ENCODE assay signal across 8 cellular contexts in genomic region chr11:58578136-58578634, GRCh38. TPM values are rescaled to one million over a fixed set of nuclear protein-coding genes. Genes with fewer than 3 reads are reported as not detected.
DNase-seq lines count a peak whose midpoint lies in the region; ATAC-seq and TF ChIP-seq lines count a peak whose summit lies in the region.

No MANE protein-coding gene starts in this region.

- DNase-seq in GDM1 (lab: John Stamatoyannopoulos, UW), result peak; percentile 90
- peak; percentile 96 for DNase-seq in Panc1 (ENCODE audit: low read depth, low spot score)
- peak; percentile 91 for DNase-seq in activated T-helper 1 cell treated with anti-CD3 and anti-CD28 coated beads, Interleukin-12 subunit alpha, Interleukin-12 subunit beta, Interleukin-2, Interleukin-4 antibody, amounts not matched to agents 30 ng/mL and 10 ng/mL and 1 ng/mL, durations not matched to agents 14 hours and 24 hours and 36 hours (ENCODE audit: low spot score)
- peak; percentile 98 for DNase-seq in esophagus muscularis mucosa (ENCODE audit: extremely low spot score)
- DNase-seq in stimulated activated CD8-positive, alpha-beta memory T cell treated with anti-CD3 and anti-CD28 coated beads, Interleukin-4, amount 100 ng/mL, for 48 hours, result peak; percentile 92

- peak overlapping the region; percentile 90 for H3K4me3 Mint-ChIP-seq in activated T-helper 1 cell treated with anti-CD3 and anti-CD28 coated beads, Interleukin-12 subunit alpha, Interleukin-12 subunit beta, Interleukin-2, Interleukin-4 antibody, amounts not matched to agents 30 ng/mL and 10 ng/mL and 1 ng/mL, durations not matched to agents 14 hours and 24 hours and 36 hours

- in situ Hi-C loops in Panc1 (cut with HindIII; ENCODE audit: low pct_unique_long_range_greater_than_20kb, low sequenced_read_pairs), result no loop called here

- CTCF ChIA-PET in Panc1 (lab: Charles Lee), result no interaction called here

- peaks cover 13% of the 10 kb centered on the region for H3K36me3 Mint-ChIP-seq in activated T-helper 1 cell treated with anti-CD3 and anti-CD28 coated beads, Interleukin-12 subunit alpha, Interleukin-12 subunit beta, Interleukin-2, Interleukin-4 antibody, amounts not matched to agents 30 ng/mL and 10 ng/mL and 1 ng/mL, durations not matched to agents 14 hours and 24 hours and 36 hours (ENCODE audit: low read depth)

- POLR2A ChIA-PET in Panc1 (lab: Charles Lee), result interaction anchor here (0.6 kb wide), 1 partner anchor 51 kb away, joined by 4 read pairs; no protein-coding TSS in a partner anchor

- H3K9me3 Mint-ChIP-seq in activated T-helper 1 cell treated with anti-CD3 and anti-CD28 coated beads, Interleukin-12 subunit alpha, Interleukin-12 subunit beta, Interleukin-2, Interleukin-4 antibody, amounts not matched to agents 30 ng/mL and 10 ng/mL and 1 ng/mL, durations not matched to agents 14 hours and 24 hours and 36 hours, result no peaks in the 10 kb centered on the region

- H3K4me3 ChIP-seq in Panc1 (ENCODE audit: low read depth in 2 of 2, low read length in 2 of 2), result peak overlapping the region; percentile 84 to 94
- H3K4me3 ChIP-seq in esophagus muscularis mucosa, result peak overlapping the region; percentile 85 to 98 (median 95)
- peak overlapping the region; percentile 94 for H3K4me3 ChIP-seq in mucosa of stomach (ENCODE audit: low read length)

- peaks cover 43% of the 10 kb centered on the region for H3K4me1 ChIP-seq in Panc1 (ENCODE audit: control insufficient read depth, insufficient read depth, low read length)
- peaks cover 59 to 73% (median 72%) of the 10 kb centered on the region in 4 donors for H3K4me1 ChIP-seq in esophagus muscularis mucosa
- H3K4me1 ChIP-seq in mucosa of stomach (ENCODE audit: control insufficient read depth, insufficient read depth, low read length), result peaks cover 20% of the 10 kb centered on the region

- H3K4me1 Mint-ChIP-seq in activated T-helper 1 cell treated with anti-CD3 and anti-CD28 coated beads, Interleukin-12 subunit alpha, Interleukin-12 subunit beta, Interleukin-2, Interleukin-4 antibody, amounts not matched to agents 30 ng/mL and 10 ng/mL and 1 ng/mL, durations not matched to agents 14 hours and 24 hours and 36 hours (ENCODE audit: low read depth), result peaks cover 77% of the 10 kb centered on the region

- WGBS in esophagus muscularis mucosa, result under 1% methylated on average over 33 of the region's 33 CpGs

- TF ChIP-seq CTCF in Panc1 (IDR thresholded peaks at IDR 0.05) (no peak), esophagus muscularis mucosa (IDR thresholded peaks at IDR 0.05) (no peak)

- intact Hi-C loops in Panc1 (cut with micrococcal nuclease; ENCODE audit: unreplicated experiment) (loop anchor here (10.0 kb wide), 1 partner anchor 97 kb away; no protein-coding TSS in a partner anchor), esophagus muscularis mucosa (cut with DNase I) (no loop called here)
- intact Hi-C loops in activated T-helper 1 cell treated with anti-CD3 and anti-CD28 coated beads, Interleukin-12 subunit alpha, Interleukin-12 subunit beta, Interleukin-2, Interleukin-4 antibody, amounts not matched to agents 30 ng/mL and 10 ng/mL and 1 ng/mL, durations not matched to agents 14 hours and 24 hours and 36 hours (cut with micrococcal nuclease), result loop anchor here (1.0 to 10.0 kb wide), 16 partner anchors 35 to 1279 kb away; partner anchors contain the start of genes CLP1, FAM111A, FAM111B and MED19

- no peaks in the 10 kb centered on the region for H3K9me3 ChIP-seq in KOPT-K1 (ENCODE audit: insufficient read depth, low read length, poor library complexity, severe bottlenecking)
- no peaks in the 10 kb centered on the region for H3K9me3 ChIP-seq in Panc1 (ENCODE audit: control insufficient read depth, insufficient read depth, low read depth, low read length)
- no peaks in the 10 kb centered on the region for H3K9me3 ChIP-seq in esophagus muscularis mucosa
- H3K9me3 ChIP-seq in mucosa of stomach (ENCODE audit: control insufficient read depth, low read length), result no peaks in the 10 kb centered on the region

- TF ChIP-seq POLR2A in esophagus muscularis mucosa (IDR thresholded peaks at IDR 0.05; ENCODE audit: low read depth), result no peak

- no TSS peak for BruUV-seq in Panc1 (replicated peaks; lab: Mats Ljungman, UMichigan)

- no peaks in the 10 kb centered on the region for H3K27me3 Mint-ChIP-seq in activated T-helper 1 cell treated with anti-CD3 and anti-CD28 coated beads, Interleukin-12 subunit alpha, Interleukin-12 subunit beta, Interleukin-2, Interleukin-4 antibody, amounts not matched to agents 30 ng/mL and 10 ng/mL and 1 ng/mL, durations not matched to agents 14 hours and 24 hours and 36 hours (ENCODE audit: insufficient read depth)

- H3K27ac ChIP-seq in KOPT-K1 (ENCODE audit: low read depth, low read length, poor library complexity, severe bottlenecking) (peak overlapping the region; percentile 99), Panc1 (ENCODE audit: low read length) (peak overlapping the region; percentile 100), esophagus muscularis mucosa (replicated peaks in 1 of 4) (peak overlapping the region; percentile 99 to 100 (median 100))

- H3K36me3 ChIP-seq in KOPT-K1 (ENCODE audit: insufficient read depth, low read length) (peaks cover 11% of the 10 kb centered on the region; the same call in 1 of the 2 replicates), Panc1 (ENCODE audit: control insufficient read depth, insufficient read depth, low read length) (peaks cover 12% of the 10 kb centered on the region), esophagus muscularis mucosa (no peaks in the 10 kb centered on the region), mucosa of stomach (ENCODE audit: control insufficient read depth, insufficient read depth, low read length) (no peaks in the 10 kb centered on the region)

- TF ChIP-seq EP300 in esophagus muscularis mucosa (IDR thresholded peaks at IDR 0.05), result no peak

- peak overlapping the region; percentile 99 for H3K9ac ChIP-seq in mucosa of stomach (ENCODE audit: low read length)

- ATAC-seq in Panc1 (peak; percentile 84), GM18907 (IDR thresholded peaks at IDR 0.05; ENCODE audit: unreplicated experiment) (no peak)

- peak overlapping the region; percentile 100 for H3K27ac Mint-ChIP-seq in activated T-helper 1 cell treated with anti-CD3 and anti-CD28 coated beads, Interleukin-12 subunit alpha, Interleukin-12 subunit beta, Interleukin-2, Interleukin-4 antibody, amounts not matched to agents 30 ng/mL and 10 ng/mL and 1 ng/mL, durations not matched to agents 14 hours and 24 hours and 36 hours

- H3K27me3 ChIP-seq in Panc1 (ENCODE audit: control insufficient read depth, insufficient read depth, low read length) (no peaks in the 10 kb centered on the region), esophagus muscularis mucosa (no peaks in the 10 kb centered on the region), mucosa of stomach (ENCODE audit: control insufficient read depth, insufficient read depth, low read length) (no peaks in the 10 kb centered on the region)

RNA-seq across cellular contexts. Expression of gene ZFP91, which starts 0.7 kb away (rescaled TPM):
- total RNA-seq in Panc1 (2021; ENCODE audit: unreplicated experiment) (80.4 TPM), esophagus muscularis mucosa (10 to 100 TPM; 71.1 to 90.2 (median 77.7) TPM)
- polyA plus RNA-seq in Panc1 (2012; ENCODE audit: insufficient read length), result 31.9 TPM
- 59.2 and 60.2 TPM in 2 replicates for total RNA-seq in activated T-helper 1 cell treated with anti-CD3 and anti-CD28 coated beads, Interleukin-12 subunit alpha, Interleukin-12 subunit beta, Interleukin-2, Interleukin-4 antibody, amounts not matched to agents 30 ng/mL and 10 ng/mL and 1 ng/mL, durations not matched to agents 14 hours and 24 hours and 36 hours

RNA-seq across cellular contexts. Expression of gene LPXN, which starts 2.5 kb away (rescaled TPM):
- 3.0 TPM for total RNA-seq in Panc1 (2021; ENCODE audit: unreplicated experiment)
- 1.7 TPM for polyA plus RNA-seq in Panc1 (2012; ENCODE audit: insufficient read length)
- 70.4 and 73.6 TPM in 2 replicates for total RNA-seq in activated T-helper 1 cell treated with anti-CD3 and anti-CD28 coated beads, Interleukin-12 subunit alpha, Interleukin-12 subunit beta, Interleukin-2, Interleukin-4 antibody, amounts not matched to agents 30 ng/mL and 10 ng/mL and 1 ng/mL, durations not matched to agents 14 hours and 24 hours and 36 hours
- 1 to 10 TPM; 4.1 to 9.6 (median 7.2) TPM for total RNA-seq in esophagus muscularis mucosa

RNA-seq across cellular contexts. Expression of gene CNTF, which starts 44.3 kb away (rescaled TPM):
- total RNA-seq in Panc1 (2021; ENCODE audit: unreplicated experiment), result 3.0 TPM
- polyA plus RNA-seq in Panc1 (2012; ENCODE audit: insufficient read length), result 0.97 TPM
- 4.1 and 4.3 TPM in 2 replicates for total RNA-seq in activated T-helper 1 cell treated with anti-CD3 and anti-CD28 coated beads, Interleukin-12 subunit alpha, Interleukin-12 subunit beta, Interleukin-2, Interleukin-4 antibody, amounts not matched to agents 30 ng/mL and 10 ng/mL and 1 ng/mL, durations not matched to agents 14 hours and 24 hours and 36 hours
- 1 to 10 TPM; 1.3 to 2.5 (median 1.9) TPM for total RNA-seq in esophagus muscularis mucosa
